Comparison of ENCODE assay signal across 11 cellular contexts in the genomic region with DNA sequence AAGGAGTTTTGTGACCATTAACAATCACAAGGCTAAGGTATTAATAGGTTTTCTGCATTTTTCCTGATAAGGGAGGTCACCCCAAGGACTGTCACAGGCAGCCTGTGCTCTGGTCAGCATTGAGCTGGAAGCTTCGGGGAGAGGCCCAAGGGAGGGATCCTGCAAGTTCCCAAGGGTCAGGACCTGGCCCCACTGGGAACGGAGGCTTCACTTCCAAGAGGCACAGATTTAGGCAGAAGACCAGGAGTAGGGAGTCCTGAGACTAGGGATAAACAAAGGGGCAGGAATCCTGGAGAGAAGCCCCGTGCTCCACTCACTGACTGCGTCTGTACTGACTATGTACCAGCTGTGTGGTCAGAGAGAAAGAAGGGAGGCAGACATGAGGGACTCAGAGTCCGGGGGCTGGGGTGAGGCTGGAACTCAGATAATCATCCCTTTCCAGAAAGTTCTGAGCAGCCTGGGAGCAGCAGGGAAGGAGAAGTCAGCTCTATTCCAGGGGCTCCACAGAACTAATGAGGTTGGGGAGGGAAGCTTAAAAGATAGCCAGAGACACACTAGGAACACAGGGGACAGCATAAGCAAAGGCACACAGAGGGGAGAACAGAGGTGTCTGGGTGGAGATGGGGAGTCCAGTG. TPM values are rescaled to one million over a fixed set of nuclear protein-coding genes. Genes with fewer than 3 reads are reported as not detected.
DNase-seq lines count a peak whose midpoint lies in the region; ATAC-seq lines count a peak whose summit lies in the region.
"Had no signal": no experiment of that assay in that cellular context is flagged by ENCODE, and none has a peak within 500 bp of the region (broad histone marks: within the 10 kb centered on the region; RNA-seq: fewer than 3 reads in every experiment).

No MANE protein-coding gene starts in this region.

- no peaks in the 10 kb centered on the region for H3K9me3 Mint-ChIP-seq in stimulated activated naive CD8-positive, alpha-beta T cell treated with anti-CD3 and anti-CD28 coated beads, Interleukin-15, amount 100 ng/mL, for 72 hours
- no peaks in the 10 kb centered on the region for H3K9me3 Mint-ChIP-seq in natural killer cell treated with Interleukin-12 subunit alpha and Interleukin-12 subunit beta and Interleukin-15 and Interleukin-18, amount 100 ng/mL, for 72 hours
- H3K9me3 Mint-ChIP-seq: T-helper 2 cell treated with Interferon-gamma antibody and Interleukin-4, amounts not matched to agents 5 μg/mL and 100 μg/mL, for 36 hours had no signal

- no peak for DNase-seq in stimulated activated naive CD8-positive, alpha-beta T cell treated with anti-CD3 and anti-CD28 coated beads, Interleukin-15, amount 100 ng/mL, for 72 hours
- no peak for DNase-seq in stimulated activated naive CD8-positive, alpha-beta T cell treated with anti-CD3 and anti-CD28 coated beads, Interleukin-15, Interleukin-2, amounts not matched to agents 100 U/mL and 50 U/mL, for 24 hours
- DNase-seq in epithelial cell of prostate (ENCODE audit: low read depth, low spot score) (no peak), cerebellar nuclear complex (lab: John Stamatoyannopoulos, UW) (no peak), GF-D8 (lab: John Stamatoyannopoulos, UW) (no peak), NCI-H1105 (lab: John Stamatoyannopoulos, UW) (no peak)
- no peak for DNase-seq in natural killer cell treated with Interleukin-12 subunit alpha and Interleukin-12 subunit beta and Interleukin-15 and Interleukin-18, amount 100 ng/mL, for 72 hours (ENCODE audit: low spot score)
- DNase-seq: hippocampal formation, NCI-H2171 treated with DMSO at 0.1 percent for 48 hours had no signal

- no peaks in the 10 kb centered on the region for H3K27me3 Mint-ChIP-seq in stimulated activated naive CD8-positive, alpha-beta T cell treated with anti-CD3 and anti-CD28 coated beads, Interleukin-15, amount 100 ng/mL, for 72 hours
- no peaks in the 10 kb centered on the region for H3K27me3 Mint-ChIP-seq in natural killer cell treated with Interleukin-12 subunit alpha and Interleukin-12 subunit beta and Interleukin-15 and Interleukin-18, amount 100 ng/mL, for 72 hours

- peaks cover 56% of the 10 kb centered on the region for H3K4me1 Mint-ChIP-seq in stimulated activated naive CD8-positive, alpha-beta T cell treated with anti-CD3 and anti-CD28 coated beads, Interleukin-15, amount 100 ng/mL, for 72 hours
- peaks cover 74 to 75% of the 10 kb centered on the region in 2 donors for H3K4me1 Mint-ChIP-seq in natural killer cell treated with Interleukin-12 subunit alpha and Interleukin-12 subunit beta and Interleukin-15 and Interleukin-18, amount 100 ng/mL, for 72 hours (ENCODE audit: low read depth in 2 of 2)

- H3K4me3 Mint-ChIP-seq in stimulated activated naive CD8-positive, alpha-beta T cell treated with anti-CD3 and anti-CD28 coated beads, Interleukin-15, amount 100 ng/mL, for 72 hours = no peak overlapping the region
- peak overlapping the region; percentile 13 for H3K4me3 Mint-ChIP-seq in natural killer cell treated with Interleukin-12 subunit alpha and Interleukin-12 subunit beta and Interleukin-15 and Interleukin-18, amount 100 ng/mL, for 72 hours
- H3K4me3 Mint-ChIP-seq: T-helper 2 cell treated with Interferon-gamma antibody and Interleukin-4, amounts not matched to agents 5 μg/mL and 100 μg/mL, for 36 hours had no signal

- ATAC-seq in stimulated activated naive CD8-positive, alpha-beta T cell treated with anti-CD3 and anti-CD28 coated beads, Interleukin-15, amount 100 ng/mL, for 72 hours = no peak
- ATAC-seq in stimulated activated naive CD8-positive, alpha-beta T cell treated with anti-CD3 and anti-CD28 coated beads, Interleukin-15, Interleukin-2, amounts not matched to agents 100 U/mL and 50 U/mL, for 24 hours = no peak
- no peak for ATAC-seq in natural killer cell treated with Interleukin-12 subunit alpha and Interleukin-12 subunit beta and Interleukin-15 and Interleukin-18, amount 100 ng/mL, for 72 hours
- ATAC-seq in GM19463 (IDR thresholded peaks at IDR 0.05; ENCODE audit: unreplicated experiment) = no peak

- H3K27ac Mint-ChIP-seq in stimulated activated naive CD8-positive, alpha-beta T cell treated with anti-CD3 and anti-CD28 coated beads, Interleukin-15, amount 100 ng/mL, for 72 hours = peak overlapping the region; percentile 54 to 83
- H3K27ac Mint-ChIP-seq in natural killer cell treated with Interleukin-12 subunit alpha and Interleukin-12 subunit beta and Interleukin-15 and Interleukin-18, amount 100 ng/mL, for 72 hours = peak overlapping the region; percentile 83 to 99
- H3K27ac Mint-ChIP-seq: T-helper 2 cell treated with Interferon-gamma antibody and Interleukin-4, amounts not matched to agents 5 μg/mL and 100 μg/mL, for 36 hours had no signal

- H3K27ac ChIP-seq in epithelial cell of prostate = peak overlapping the region; percentile 24

- H3K36me3 Mint-ChIP-seq in natural killer cell treated with Interleukin-12 subunit alpha and Interleukin-12 subunit beta and Interleukin-15 and Interleukin-18, amount 100 ng/mL, for 72 hours = peaks cover 35% of the 10 kb centered on the region

RNA-seq across cellular contexts. Expression of a gene that starts 37.8 kb away (rescaled TPM):
- 10 to 100 TPM; 51.4 to 90.6 TPM for total RNA-seq in natural killer cell treated with Interleukin-12 subunit alpha and Interleukin-12 subunit beta and Interleukin-15 and Interleukin-18, amount 100 ng/mL, for 72 hours

RNA-seq across cellular contexts. Expression of a gene that starts 52.9 kb away (rescaled TPM):
- total RNA-seq in natural killer cell treated with Interleukin-12 subunit alpha and Interleukin-12 subunit beta and Interleukin-15 and Interleukin-18, amount 100 ng/mL, for 72 hours = 10 to 100 TPM; 22.5 to 22.7 TPM
